ENCODE assay signal across 9 cellular contexts in genomic region chr16:1311212-1311737, GRCh38. TPM values are rescaled to one million over a fixed set of nuclear protein-coding genes. Genes with fewer than 3 reads are reported as not detected.
A peak's percentile ranks its signal among the peaks of the same experiment; 100 is the strongest.
DNase-seq lines count a peak whose midpoint lies in the region; ATAC-seq and TF ChIP-seq lines count a peak whose summit lies in the region.
"Had no signal": no experiment of that assay in that cellular context is flagged by ENCODE, and none has a peak within 500 bp of the region (broad histone marks: within the 10 kb centered on the region; RNA-seq: fewer than 3 reads in every experiment).

No MANE protein-coding gene starts in this region.

- no peak for TF ChIP-seq CTCF in stomach (IDR thresholded peaks at IDR 0.05)

- H3K4me1 ChIP-seq in stomach: peaks cover 30 to 55% (median 48%) of the 10 kb centered on the region in 4 donors

- H3K9me3 ChIP-seq in stomach: no peaks in the 10 kb centered on the region

- peak overlapping the region; percentile 0 to 98 (median 15) for H3K27ac ChIP-seq in stomach

- H3K27me3 ChIP-seq in stomach: no peaks in the 10 kb centered on the region

- ATAC-seq in activated naive CD4-positive, alpha-beta T cell treated with anti-CD3 and anti-CD28 coated beads, Interleukin-2, amount 50 U/mL, for 72 hours: no peak
- ATAC-seq in GM19467 (IDR thresholded peaks at IDR 0.05; ENCODE audit: unreplicated experiment) (no peak), HG03097 (IDR thresholded peaks at IDR 0.05; ENCODE audit: low FRiP score, unreplicated experiment) (no peak)

- intact Hi-C loops in stomach (cut with DNase I; ENCODE audit: low total_unique reads): no loop called here

- peak overlapping the region; percentile 92 to 96 for H3K27ac Mint-ChIP-seq in activated naive CD4-positive, alpha-beta T cell treated with anti-CD3 and anti-CD28 coated beads, Interleukin-2, amount 50 U/mL, for 72 hours
- peak overlapping the region; percentile 89 to 100 (median 98) for H3K27ac Mint-ChIP-seq in immature natural killer cell

- no peaks in the 10 kb centered on the region for H3K9me3 Mint-ChIP-seq in activated naive CD4-positive, alpha-beta T cell treated with anti-CD3 and anti-CD28 coated beads, Interleukin-2, amount 50 U/mL, for 72 hours
- no peaks in the 10 kb centered on the region for H3K9me3 Mint-ChIP-seq in immature natural killer cell

- 4 to 14% (median 10%) methylated on average over 8 to 13 of the region's 13 CpGs for WGBS in stomach, 5 donors

- H3K4me1 Mint-ChIP-seq in immature natural killer cell: peaks cover 29 to 44% of the 10 kb centered on the region in 2 donors

- H3K27me3 Mint-ChIP-seq in immature natural killer cell (ENCODE audit: low read depth in 3 of 3): peaks cover 8 to 15% (median 14%) of the 10 kb centered on the region in 3 donors

- peaks cover 14 to 26% of the 10 kb centered on the region in 2 donors for H3K36me3 Mint-ChIP-seq in activated naive CD4-positive, alpha-beta T cell treated with anti-CD3 and anti-CD28 coated beads, Interleukin-2, amount 50 U/mL, for 72 hours
- peaks cover 0 to 7% (median 0%) of the 10 kb centered on the region in 3 donors for H3K36me3 Mint-ChIP-seq in immature natural killer cell

- H3K4me3 ChIP-seq in stomach: peak overlapping the region; percentile 79 to 97 (median 86)

- H3K36me3 ChIP-seq in stomach: peaks cover 25 to 41% (median 37%) of the 10 kb centered on the region in 4 donors

- no peak for TF ChIP-seq POLR2A in stomach (IDR thresholded peaks at IDR 0.05)

- peak overlapping the region; percentile 97 to 99 (median 98) for H3K4me3 Mint-ChIP-seq in immature natural killer cell

- peak; percentile 60 for DNase-seq in DMS 273 (lab: John Stamatoyannopoulos, UW; ENCODE audit: unreplicated experiment)
- no peak for DNase-seq in DMS 273 treated with DMSO at 0.1 percent for 48 hours (lab: John Stamatoyannopoulos, UW)
- no peak for DNase-seq in activated naive CD4-positive, alpha-beta T cell treated with anti-CD3 and anti-CD28 coated beads, Interleukin-2, amount 50 U/mL, for 72 hours (ENCODE audit: low spot score in 2 of 2)
- no peak for DNase-seq in immature natural killer cell
- no peak for DNase-seq in stomach
- DNase-seq in epidermal melanocyte (ENCODE audit: insufficient read length, low spot score): no peak
- DNase-seq: stimulated activated CD4-positive, alpha-beta T cell treated with anti-CD3 and anti-CD28 coated beads, Interleukin-1b, Interleukin-23, amount 100 ng/mL, for 48 hours had no signal

- no peak for TF ChIP-seq EP300 in stomach (IDR thresholded peaks at IDR 0.05)

RNA-seq across cellular contexts. Expression of gene UBE2I, which starts 1.8 kb away (rescaled TPM):
- 100 to 1,000 TPM; 205 to 246 TPM for total RNA-seq in activated naive CD4-positive, alpha-beta T cell treated with anti-CD3 and anti-CD28 coated beads, Interleukin-2, amount 50 U/mL, for 72 hours
- 100 to 1,000 TPM in 2 of 3 donors, 10 to 100 TPM in 1; 94.1 to 119 (median 101) TPM for polyA plus RNA-seq in immature natural killer cell
- 10 to 100 TPM; 42.0 to 71.0 (median 48.0) TPM for total RNA-seq in stomach
- 10 to 100 TPM; 42.2 to 48.2 (median 42.6) TPM for polyA plus RNA-seq in stomach

RNA-seq across cellular contexts. Expression of gene BAIAP3, which starts 22.2 kb away (rescaled TPM):
- total RNA-seq in activated naive CD4-positive, alpha-beta T cell treated with anti-CD3 and anti-CD28 coated beads, Interleukin-2, amount 50 U/mL, for 72 hours: 1 to 10 TPM in 1 of 2 donors, under 1 TPM in 1; 0.34 to 1.9 TPM
- 1 to 10 TPM in 2 of 3 donors, not detected in 1; 1.9 to 4.0 TPM for polyA plus RNA-seq in immature natural killer cell
- total RNA-seq in stomach: 10 to 100 TPM in 1 of 5 donors, 1 to 10 TPM in 4; 3.7 to 94.7 (median 6.7) TPM
- 1 to 10 TPM; 1.5 to 3.6 (median 2.5) TPM for polyA plus RNA-seq in stomach

RNA-seq across cellular contexts. Expression of gene TSR3, which starts 40.4 kb away (rescaled TPM):
- total RNA-seq in activated naive CD4-positive, alpha-beta T cell treated with anti-CD3 and anti-CD28 coated beads, Interleukin-2, amount 50 U/mL, for 72 hours: 10 to 100 TPM; 34.4 to 50.8 TPM
- polyA plus RNA-seq in immature natural killer cell: 100 to 1,000 TPM; 104 to 143 (median 114) TPM
- 100 to 1,000 TPM in 1 of 5 donors, 10 to 100 TPM in 3, 1 to 10 TPM in 1; 9.3 to 441 (median 41.1) TPM for total RNA-seq in stomach
- polyA plus RNA-seq in stomach: 10 to 100 TPM; 65.6 to 74.5 (median 71.9) TPM

RNA-seq across cellular contexts. Expression of gene GNPTG, which starts 40.5 kb away (rescaled TPM):
- total RNA-seq in activated naive CD4-positive, alpha-beta T cell treated with anti-CD3 and anti-CD28 coated beads, Interleukin-2, amount 50 U/mL, for 72 hours: 10 to 100 TPM; 21.7 to 25.4 TPM
- polyA plus RNA-seq in immature natural killer cell: 10 to 100 TPM; 44.3 to 76.5 (median 64.1) TPM
- 10 to 100 TPM; 32.5 to 87.9 (median 42.0) TPM for total RNA-seq in stomach
- polyA plus RNA-seq in stomach: 10 to 100 TPM; 30.0 to 56.1 (median 30.4) TPM

RNA-seq across cellular contexts. Expression of gene TPSD1, which starts 55.4 kb away (rescaled TPM):
- total RNA-seq in activated naive CD4-positive, alpha-beta T cell treated with anti-CD3 and anti-CD28 coated beads, Interleukin-2, amount 50 U/mL, for 72 hours: not detected
- polyA plus RNA-seq in immature natural killer cell: not detected
- 1 to 10 TPM in 1 of 5 donors, not detected in 4; 7.6 TPM for total RNA-seq in stomach
- polyA plus RNA-seq in stomach: 1 to 10 TPM in 2 of 3 donors, under 1 TPM in 1; 0.70 to 6.4 (median 2.6) TPM
